Comparison of ENCODE assay signal across 10 cellular contexts in the genomic region with DNA sequence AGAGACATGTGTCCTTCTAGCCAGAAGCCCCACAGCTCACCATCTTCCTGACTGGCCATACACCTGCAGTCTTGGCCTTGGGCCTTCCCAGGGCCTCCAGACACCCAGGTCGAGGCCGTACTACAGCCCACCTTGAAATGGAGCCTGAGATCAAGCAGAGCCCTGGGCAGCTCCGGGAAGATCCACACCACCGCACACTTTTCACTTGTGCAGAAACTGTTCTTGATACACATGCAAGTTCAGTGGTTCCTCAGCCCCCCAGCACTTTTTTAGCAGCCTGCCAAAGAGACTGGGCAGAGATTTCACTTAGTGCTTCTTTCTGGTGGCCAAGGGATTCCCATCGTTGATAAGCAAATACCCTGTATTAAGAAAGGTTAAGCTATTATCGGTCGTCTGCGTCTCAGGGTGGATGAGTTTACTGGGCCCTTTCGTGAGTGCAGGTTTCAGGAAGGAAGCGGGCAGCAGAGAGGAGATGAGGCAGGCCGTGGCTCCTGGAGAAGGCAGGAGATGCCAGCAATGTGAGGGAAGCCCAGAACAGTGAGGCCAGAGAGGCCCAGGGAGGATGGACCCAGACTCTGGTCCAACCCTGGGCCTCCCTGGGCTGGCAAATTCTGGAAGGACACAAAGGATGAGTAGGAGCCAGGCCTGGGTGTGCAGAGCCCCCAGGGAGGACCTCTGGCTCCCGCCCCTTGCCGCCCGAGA. TPM values are rescaled to one million over a fixed set of nuclear protein-coding genes. Genes with fewer than 3 reads are reported as not detected.
DNase-seq lines count a peak whose midpoint lies in the region; TF ChIP-seq lines count a peak whose summit lies in the region.
"Had no signal": no experiment of that assay in that cellular context is flagged by ENCODE, and none has a peak within 500 bp of the region (broad histone marks: within the 10 kb centered on the region; RNA-seq: fewer than 3 reads in every experiment).

No MANE protein-coding gene starts in this region.

- peaks cover 8% of the 10 kb centered on the region for H3K36me3 Mint-ChIP-seq in IgD-negative memory B cell
- H3K36me3 Mint-ChIP-seq in osteocyte (ENCODE audit: unreplicated experiment) = peaks cover 2% of the 10 kb centered on the region

- H3K4me1 ChIP-seq in DOHH2 (ENCODE audit: control insufficient read depth, low read length) (peaks cover 92% of the 10 kb centered on the region), duodenal mucosa (ENCODE audit: control insufficient read depth in 1 of 2, insufficient read depth in 2 of 2, low read length in 2 of 2) (peaks cover 25 to 32% of the 10 kb centered on the region in 2 donors), testis (peaks cover 16% of the 10 kb centered on the region)

- intact Hi-C loops in testis (cut with DNase I; ENCODE audit: low total_unique reads) = no loop called here

- H3K27me3 ChIP-seq in DOHH2 (ENCODE audit: control insufficient read depth, low read length) = no peaks in the 10 kb centered on the region
- H3K27me3 ChIP-seq in duodenal mucosa (ENCODE audit: control insufficient read depth in 1 of 2, insufficient read depth in 2 of 2, low read length in 2 of 2) = no peaks in the 10 kb centered on the region
- no peaks in the 10 kb centered on the region for H3K27me3 ChIP-seq in testis

- H3K4me2 ChIP-seq in DOHH2 (ENCODE audit: low read length) = peak overlapping the region; percentile 93

- H4K20me1 ChIP-seq in DOHH2 (ENCODE audit: control insufficient read depth, insufficient read depth, low read depth, low read length) = peaks cover 13% of the 10 kb centered on the region

- DNase-seq in osteocyte (ENCODE audit: extremely low spot score, unreplicated experiment) (no peak), kidney tubule cell (ENCODE audit: low spot score) (no peak), testis (no peak)
- DNase-seq in effector CD4-positive, alpha-beta T cell = no peak
- DNase-seq in activated CD4-positive, alpha-beta T cell treated with anti-CD3 and anti-CD28 coated beads, Interleukin-2, amount 50 U/mL, for 1 hour = no peak

- peak overlapping the region; percentile 66 to 97 (median 97) for H3K27ac Mint-ChIP-seq in IgD-negative memory B cell
- H3K27ac Mint-ChIP-seq in osteocyte (ENCODE audit: unreplicated experiment) = peak overlapping the region; percentile 77

- H3K9me3 ChIP-seq in DOHH2 (ENCODE audit: control insufficient read depth, insufficient read depth, low read length) = no peaks in the 10 kb centered on the region
- no peaks in the 10 kb centered on the region for H3K9me3 ChIP-seq in duodenal mucosa (ENCODE audit: control insufficient read depth in 1 of 2, low read length in 2 of 2)
- H3K9me3 ChIP-seq in testis = no peaks in the 10 kb centered on the region

- H3K4me3 Mint-ChIP-seq in IgD-negative memory B cell (peak overlapping the region; percentile 88 to 98 (median 94)), osteocyte (ENCODE audit: unreplicated experiment) (no peak overlapping the region)

- no peak overlapping the region for H3K9ac ChIP-seq in duodenal mucosa (ENCODE audit: low read depth in 1 of 2, low read length in 2 of 2)

- H3K27me3 Mint-ChIP-seq in IgD-negative memory B cell (no peaks in the 10 kb centered on the region), osteocyte (ENCODE audit: unreplicated experiment) (no peaks in the 10 kb centered on the region)

- H3K36me3 ChIP-seq in DOHH2 (ENCODE audit: control insufficient read depth, low read length) = peaks cover 26% of the 10 kb centered on the region
- no peaks in the 10 kb centered on the region for H3K36me3 ChIP-seq in duodenal mucosa (ENCODE audit: control insufficient read depth in 1 of 2, insufficient read depth in 2 of 2, low read length in 2 of 2)
- no peaks in the 10 kb centered on the region for H3K36me3 ChIP-seq in testis (ENCODE audit: low read depth, missing control alignments)

- peak overlapping the region; percentile 87 for H3K27ac ChIP-seq in DOHH2 (ENCODE audit: low read depth, low read length)
- peak overlapping the region; percentile 33 for H3K27ac ChIP-seq in duodenal mucosa (ENCODE audit: low read depth, low read length)
- H3K27ac ChIP-seq in testis = no peak overlapping the region

- TF ChIP-seq CTCF in DOHH2 (IDR thresholded peaks at IDR 0.05; ENCODE audit: low read depth, low read length, poor library complexity, severe bottlenecking) (no peak), osteocyte (IDR thresholded peaks at IDR 0.05) (no peak), testis (IDR thresholded peaks at IDR 0.05) (no peak)

- H3F3A ChIP-seq in DOHH2 (ENCODE audit: control insufficient read depth, insufficient read depth) = peaks cover 10% of the 10 kb centered on the region; the same call in 1 of the 2 replicates

- peak overlapping the region; percentile 73 for H3K4me3 ChIP-seq in DOHH2 (ENCODE audit: low read length)
- H3K4me3 ChIP-seq in duodenal mucosa (ENCODE audit: low read depth in 1 of 2, low read length in 2 of 2) = no peak overlapping the region
- H3K4me3 ChIP-seq in testis = no peak overlapping the region

- H3K79me2 ChIP-seq in DOHH2 (ENCODE audit: control insufficient read depth, low read length) = peaks cover 96% of the 10 kb centered on the region

- no peaks in the 10 kb centered on the region for H3K9me3 Mint-ChIP-seq in IgD-negative memory B cell
- no peaks in the 10 kb centered on the region for H3K9me3 Mint-ChIP-seq in osteocyte (ENCODE audit: unreplicated experiment)

- peaks cover 67 to 73% (median 72%) of the 10 kb centered on the region in 3 donors for H3K4me1 Mint-ChIP-seq in IgD-negative memory B cell
- peaks cover 19% of the 10 kb centered on the region for H3K4me1 Mint-ChIP-seq in osteocyte (ENCODE audit: unreplicated experiment)

- H3K9me2 ChIP-seq in DOHH2 (replicated peaks; ENCODE audit: control insufficient read depth, low read length) = no peaks in the 10 kb centered on the region

- no peak for TF ChIP-seq POLR2A in testis (IDR thresholded peaks at IDR 0.05)

- WGBS in testis, 2 donors = 60 to 64% methylated on average over 14 of the region's 14 CpGs

RNA-seq across cellular contexts. Expression of gene TFEB, which starts 11.3 kb away (rescaled TPM):
- polyA plus RNA-seq in IgD-negative memory B cell = 196 TPM
- total RNA-seq in osteocyte = 8.9 and 11.1 TPM in 2 replicates
- total RNA-seq in testis = 1 to 10 TPM; 4.5 to 5.2 TPM
- 6.3 TPM for polyA plus RNA-seq in testis (ENCODE audit: insufficient read depth, low read depth, low replicate concordance)

RNA-seq across cellular contexts. Expression of gene PGC, which starts 23.1 kb away (rescaled TPM):
- not detected for polyA plus RNA-seq in IgD-negative memory B cell
- not detected in 2 replicates for total RNA-seq in osteocyte
- total RNA-seq in testis = 1 to 10 TPM in 1 of 2 donors, not detected in 1; 1.3 TPM
- 0.42 TPM for polyA plus RNA-seq in testis (ENCODE audit: insufficient read depth, low read depth, low replicate concordance)
- total RNA-seq: endothelial cell of umbilical vein had no signal
- polyA plus RNA-seq: endothelial cell of umbilical vein, neural cell had no signal

RNA-seq across cellular contexts. Expression of gene FRS3, which starts 55.6 kb away (rescaled TPM):
- polyA plus RNA-seq in IgD-negative memory B cell (2.9 TPM), testis (ENCODE audit: insufficient read depth, low read depth, low replicate concordance) (39.3 TPM)
- total RNA-seq in osteocyte (3.4 and 3.9 TPM in 2 replicates), testis (10 to 100 TPM; 33.4 to 34.1 TPM)

RNA-seq across cellular contexts. Expression of gene PRICKLE4, which starts 56.5 kb away (rescaled TPM):
- polyA plus RNA-seq in IgD-negative memory B cell (not detected), testis (ENCODE audit: insufficient read depth, low read depth, low replicate concordance) (not detected)
- total RNA-seq in osteocyte (1.9 and 2.3 TPM in 2 replicates), testis (10 to 100 TPM in 1 of 2 donors, 1 to 10 TPM in 1; 1.9 to 10.6 TPM)

Comparison
In these comparisons a context has a peak if more than half of its experiments do, and no peak if none do; other contexts are left out.
1. H3K27ac ChIP-seq: peak in DOHH2 (single experiment) and duodenal mucosa (single experiment); none in testis (0 of 2).